ENCODE assay signal across 14 cellular contexts in the genomic region with DNA sequence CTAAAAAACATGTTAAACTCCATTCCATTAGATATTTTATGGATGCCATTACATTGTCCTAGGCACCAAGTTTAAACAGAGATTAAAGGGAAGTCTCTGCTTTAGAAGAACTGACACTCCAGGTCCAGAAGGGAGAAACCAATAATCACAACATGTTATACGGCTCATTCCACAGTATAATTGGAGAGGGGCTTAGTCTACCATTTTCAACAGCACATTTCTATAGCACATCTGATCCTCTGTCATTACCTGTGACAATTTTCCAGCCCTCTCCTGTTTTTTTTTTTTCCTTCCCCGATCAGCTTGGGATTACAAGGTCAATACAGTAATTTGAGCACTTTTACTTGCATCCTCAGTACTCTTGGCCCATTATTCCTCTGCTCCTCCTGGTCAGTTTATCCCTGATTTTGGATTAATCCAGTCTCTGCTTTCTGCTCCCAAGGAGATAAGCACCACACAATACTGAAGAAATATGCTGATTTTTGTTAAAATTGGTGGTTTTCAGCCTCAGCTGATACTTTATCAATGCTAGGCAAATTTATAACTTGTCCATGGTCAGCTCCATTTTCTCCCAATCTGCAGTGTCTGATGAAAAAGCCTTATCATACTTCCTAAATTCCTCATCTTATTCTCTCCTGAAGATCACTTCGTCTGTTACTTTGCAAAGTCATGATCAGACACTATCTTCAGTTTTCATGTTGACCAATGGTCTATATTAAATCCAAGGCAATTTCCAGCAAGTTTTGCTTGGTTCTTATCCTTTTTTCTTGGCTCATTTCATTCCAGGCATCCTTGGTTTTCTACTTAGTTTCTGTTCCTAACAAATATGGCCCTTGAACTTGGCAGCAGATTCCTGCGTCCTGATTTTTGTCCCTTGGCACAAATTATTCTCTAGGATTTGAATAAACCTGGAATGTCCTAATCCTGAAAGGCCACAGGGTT. TPM values are rescaled to one million over a fixed set of nuclear protein-coding genes. Genes with fewer than 3 reads are reported as not detected.
A peak's percentile ranks its signal among the peaks of the same experiment; 100 is the strongest.
DNase-seq lines count a peak whose midpoint lies in the region; ATAC-seq, FAIRE-seq and TF ChIP-seq lines count a peak whose summit lies in the region.
"Had no signal": no experiment of that assay in that cellular context is flagged by ENCODE, and none has a peak within 500 bp of the region (broad histone marks: within the 10 kb centered on the region; RNA-seq: fewer than 3 reads in every experiment).

No MANE protein-coding gene starts in this region.

- H3K27me3 ChIP-seq in A673 (replicated peaks; ENCODE audit: insufficient read depth, low read depth, low read length, poor library complexity): no peaks in the 10 kb centered on the region
- H3K27me3 ChIP-seq in RWPE2 (ENCODE audit: insufficient read depth, poor library complexity, severe bottlenecking): no peaks in the 10 kb centered on the region
- no peaks in the 10 kb centered on the region for H3K27me3 ChIP-seq in gastroesophageal sphincter
- H3K27me3 ChIP-seq: breast epithelium had no signal

- 75 to 78% methylated on average over 3 to 4 of the region's 4 CpGs for WGBS in gastroesophageal sphincter (ENCODE audit: low coverage in 1 of 2), 2 donors

- POLR2A ChIA-PET in A673 (lab: Charles Lee; ENCODE audit: low non-redundant PET): no interaction called here

- H3K27ac ChIP-seq in A673 (ENCODE audit: low read depth, low read length, poor library complexity, severe bottlenecking): peak overlapping the region; percentile 21
- H3K27ac ChIP-seq in RWPE2 (ENCODE audit: poor library complexity, severe bottlenecking): peak overlapping the region; percentile 93
- H3K27ac ChIP-seq in gastroesophageal sphincter: no peak overlapping the region
- H3K27ac ChIP-seq: breast epithelium, thoracic aorta, VCaP had no signal

- H3K4me3 ChIP-seq in A673 (ENCODE audit: low read depth, low read length, poor library complexity, severe bottlenecking): no peak overlapping the region
- no peak overlapping the region for H3K4me3 ChIP-seq in RWPE2 (ENCODE audit: severe bottlenecking)
- H3K4me3 ChIP-seq in gastroesophageal sphincter: no peak overlapping the region
- H3K4me3 ChIP-seq: breast epithelium had no signal

- BruUV-seq in A673 (replicated peaks; lab: Mats Ljungman, UMichigan): no TSS peak

- TF ChIP-seq CTCF in A673 (conservative IDR thresholded peaks at IDR 0.05; ENCODE audit: low read depth, low read length): no peak
- TF ChIP-seq CTCF in RWPE2 (IDR thresholded peaks at IDR 0.05; ENCODE audit: poor library complexity, severe bottlenecking): no peak
- TF ChIP-seq CTCF in gastroesophageal sphincter (IDR thresholded peaks at IDR 0.05): no peak

- TF ChIP-seq EP300 in gastroesophageal sphincter (IDR thresholded peaks at IDR 0.05): no peak

- no peak for DNase-seq in A673 (ENCODE audit: low spot score)
- no peak for DNase-seq in RWPE2 (ENCODE audit: low spot score)
- peak in 1 of 2 experiments; percentile 6 for DNase-seq in erythroblast (lab: John Stamatoyannopoulos, UW)
- no peak for DNase-seq in activated effector memory CD4-positive, alpha-beta T cell treated with anti-CD3 and anti-CD28 coated beads, Interleukin-2, amount 50 U/mL, for 16 hours
- DNase-seq in posterior vena cava (ENCODE audit: low spot score): no peak
- DNase-seq: DMS153, NCI-H524 had no signal

- intact Hi-C loops in A673 (cut with micrococcal nuclease; ENCODE audit: unreplicated experiment): loop anchor here (10.0 kb wide), 1 partner anchor 209 kb away; no protein-coding TSS in a partner anchor
- intact Hi-C loops in posterior vena cava (cut with DNase I): no loop called here

- no peak for ATAC-seq in RWPE2 (ENCODE audit: low read depth)
- no peak for ATAC-seq in gastroesophageal sphincter
- no peak for ATAC-seq in HG03159 (IDR thresholded peaks at IDR 0.05; ENCODE audit: unreplicated experiment)

- TF ChIP-seq POLR2A in erythroblast (IDR thresholded peaks at IDR 0.05; ENCODE audit: low read length): peak; percentile 26
- TF ChIP-seq POLR2A in gastroesophageal sphincter (IDR thresholded peaks at IDR 0.05): no peak

- H3K36me3 ChIP-seq in A673 (ENCODE audit: insufficient read depth, low read length, poor library complexity, severe bottlenecking): peaks cover 50% of the 10 kb centered on the region
- H3K36me3 ChIP-seq in RWPE2 (ENCODE audit: low read depth): peaks cover 44% of the 10 kb centered on the region
- peaks cover 0 to 6% of the 10 kb centered on the region in 2 donors for H3K36me3 ChIP-seq in gastroesophageal sphincter
- H3K36me3 ChIP-seq: breast epithelium, thoracic aorta had no signal

- H3K4me1 ChIP-seq in A673 (ENCODE audit: insufficient read depth, low read length, poor library complexity, severe bottlenecking): peaks cover 18% of the 10 kb centered on the region
- peaks cover 25% of the 10 kb centered on the region for H3K4me1 ChIP-seq in RWPE2 (ENCODE audit: insufficient read depth, poor library complexity, severe bottlenecking)
- peaks cover 0 to 68% (median 0%) of the 10 kb centered on the region in 3 donors for H3K4me1 ChIP-seq in gastroesophageal sphincter

- CTCF ChIA-PET in A673 (lab: Charles Lee): no interaction called here

- H3K9me3 ChIP-seq in A673 (ENCODE audit: low read depth, low read length, poor library complexity, severe bottlenecking) (no peaks in the 10 kb centered on the region), RWPE2 (ENCODE audit: severe bottlenecking) (peaks cover 2% of the 10 kb centered on the region), gastroesophageal sphincter (no peaks in the 10 kb centered on the region)
- H3K9me3 ChIP-seq: breast epithelium, thoracic aorta had no signal

- FAIRE-seq in G401.6 (lab: Jason Lieb, UNC): peak; percentile 78
- FAIRE-seq: frontal cortex had no signal

RNA-seq across cellular contexts. Expression of a gene that starts 30.8 kb away (rescaled TPM):
- total RNA-seq in A673 (2021) (191 and 221 TPM in 2 replicates), posterior vena cava (100 to 1,000 TPM; 113 to 147 TPM), gastroesophageal sphincter (100 to 1,000 TPM in 2 of 4 donors, 10 to 100 TPM in 2; 78.4 to 105 (median 97.9) TPM)

Comparison
In these comparisons a context has a peak if more than half of its experiments do, and no peak if none do; other contexts are left out.
1. H3K27ac ChIP-seq: peak in A673 (single experiment) and RWPE2 (single experiment); none in gastroesophageal sphincter (0 of 4).